Comparison of ENCODE assay signal across 23 cellular contexts in genomic region chr18:26970637-26971036, GRCh38.
"Had no signal": no experiment of that assay in that cellular context is flagged by ENCODE, and none has a peak within 500 bp of the region (broad histone marks: within the 10 kb centered on the region; RNA-seq: fewer than 3 reads in every experiment).

No MANE protein-coding gene starts in this region.

- H3K9me3 ChIP-seq: colonic mucosa, esophagus squamous epithelium, gastroesophageal sphincter, heart left ventricle, left lung, lower lobe of right lung, mucosa of descending colon had no signal

- H3K27me3 Mint-ChIP-seq: effector memory CD8-positive, alpha-beta T cell had no signal

- DNase-seq: cerebellar nuclear complex; colonic mucosa; cortex of kidney; effector CD8-positive, alpha-beta T cell; effector memory CD8-positive, alpha-beta T cell; endodermal cell; erythroblast; esophagus squamous epithelium; foreskin fibroblast; foreskin melanocyte; heart left ventricle; hypothalamus; left cardiac atrium; left lung; left ventricle myocardium superior; lower lobe of right lung; mesenchymal stem cell; mucosa of descending colon had no signal

- ATAC-seq: effector memory CD8-positive, alpha-beta T cell; gastroesophageal sphincter; heart left ventricle; left cardiac atrium; left lung; left ventricle myocardium superior; lower lobe of right lung; mucosa of descending colon had no signal

- H3K36me3 ChIP-seq: colonic mucosa, esophagus squamous epithelium, gastroesophageal sphincter, heart left ventricle, left lung, lower lobe of right lung had no signal

- H3K4me1 Mint-ChIP-seq: endodermal cell had no signal

- H3K27ac ChIP-seq: colonic mucosa, epithelial cell of prostate, esophagus squamous epithelium, gastroesophageal sphincter, heart left ventricle, hepatocyte, left lung, lower lobe of right lung had no signal

- H3K4me3 Mint-ChIP-seq: dendritic cell treated with granulocyte-macrophage colony-stimulating factor and Interleukin-4, amounts not matched to agents 40 ng/mL and 50 ng/mL, for 4 days; effector memory CD8-positive, alpha-beta T cell; endodermal cell; mesothelial cell of epicardium had no signal

- H3K4me3 ChIP-seq: colonic mucosa, esophagus squamous epithelium, gastroesophageal sphincter, heart left ventricle, hepatocyte, left lung, lower lobe of right lung, mucosa of descending colon had no signal

- H3K4me1 ChIP-seq: colonic mucosa, esophagus squamous epithelium, gastroesophageal sphincter, heart left ventricle, left lung, lower lobe of right lung had no signal

- H3K27me3 ChIP-seq: colonic mucosa, esophagus squamous epithelium, gastroesophageal sphincter, heart left ventricle, hepatocyte, left lung had no signal

- H3K9me3 Mint-ChIP-seq: mesothelial cell of epicardium had no signal

- H3K27ac Mint-ChIP-seq: dendritic cell treated with granulocyte-macrophage colony-stimulating factor and Interleukin-4, amounts not matched to agents 40 ng/mL and 50 ng/mL, for 4 days; effector memory CD8-positive, alpha-beta T cell; endodermal cell; mesothelial cell of epicardium had no signal

- H3K36me3 Mint-ChIP-seq: mesothelial cell of epicardium had no signal
